ENCODE assay signal across 9 cellular contexts in genomic region chr1:192485692-192486436, GRCh38.
DNase-seq lines count a peak whose midpoint lies in the region; ATAC-seq, FAIRE-seq and TF ChIP-seq lines count a peak whose summit lies in the region.
"Had no signal": no experiment of that assay in that cellular context is flagged by ENCODE, and none has a peak within 500 bp of the region (broad histone marks: within the 10 kb centered on the region; RNA-seq: fewer than 3 reads in every experiment).

No MANE protein-coding gene starts in this region.

- WGBS in K562 (ENCODE audit: insufficient coverage, low coverage, missing lambda C conversion rate) = 0% methylated on average over 1 of the region's 1 CpG
- WGBS in thyroid gland, 2 donors = 39 to 45% methylated on average over 1 of the region's 1 CpG

- H3K9me1 ChIP-seq in K562 (ENCODE audit: control insufficient read depth, insufficient read depth, low read length) = no peaks in the 10 kb centered on the region

- TF ChIP-seq CTCF in K562 (IDR thresholded peaks at IDR 0.05 in 2 of 3, conservative IDR thresholded peaks at IDR 0.05 in 1 of 3; ENCODE audit: insufficient read depth in 2 of 3, low read depth in 1 of 3, low read length in 3 of 3) = no peak
- TF ChIP-seq CTCF in thyroid gland (IDR thresholded peaks at IDR 0.05) = no peak
- TF ChIP-seq CTCF in OCI-LY7 (conservative IDR thresholded peaks at IDR 0.05; ENCODE audit: low read length) = no peak

- no peak overlapping the region for H3K9ac ChIP-seq in K562 (ENCODE audit: insufficient read depth in 1 of 2, low read depth in 2 of 2, low read length in 2 of 2)

- H3K79me2 ChIP-seq in K562 (ENCODE audit: control insufficient read depth, insufficient read depth, low read length) (no peaks in the 10 kb centered on the region), OCI-LY7 (ENCODE audit: insufficient read depth, low read depth, low read length) (no peaks in the 10 kb centered on the region)

- no peak for TF ChIP-seq EP300 in K562 (IDR thresholded peaks at IDR 0.05; ENCODE audit: low read length)

- no peaks in the 10 kb centered on the region for H3K9me3 ChIP-seq in K562 (replicated peaks; ENCODE audit: control insufficient read depth, insufficient read depth, low read depth, low read length)
- H3K9me3 ChIP-seq in thyroid gland = no peaks in the 10 kb centered on the region
- no peaks in the 10 kb centered on the region for H3K9me3 ChIP-seq in OCI-LY7 (ENCODE audit: low read length)

- intact Hi-C loops in K562 (cut with micrococcal nuclease) = no loop called here
- intact Hi-C loops in thyroid gland (cut with DNase I) = no loop called here
- intact Hi-C loops in OCI-LY7 (cut with micrococcal nuclease; ENCODE audit: unreplicated experiment) = no loop called here

- H3K9me2 ChIP-seq in OCI-LY7 (ENCODE audit: insufficient read depth, low read length) = no peaks in the 10 kb centered on the region

- H3K4me1 ChIP-seq in K562 (replicated peaks in 1 of 2; ENCODE audit: control insufficient read depth in 2 of 2, insufficient read depth in 2 of 2, low read length in 2 of 2) (no peaks in the 10 kb centered on the region), thyroid gland (peaks cover 6 to 7% of the 10 kb centered on the region in 2 donors), OCI-LY7 (ENCODE audit: insufficient read depth, low read length, poor library complexity, severe bottlenecking) (no peaks in the 10 kb centered on the region)

- no peak overlapping the region for H3K4me2 ChIP-seq in K562 (ENCODE audit: insufficient read depth, low read length)
- no peak overlapping the region for H3K4me2 ChIP-seq in OCI-LY7 (ENCODE audit: low read length)

- H4K20me1 ChIP-seq in K562 (replicated peaks; ENCODE audit: control insufficient read depth, insufficient read depth, low read length) (no peaks in the 10 kb centered on the region), OCI-LY7 (ENCODE audit: insufficient read depth, low read length) (no peaks in the 10 kb centered on the region)

- TF ChIP-seq RAD21 in K562 (CRISPR knock-in tag; conservative IDR thresholded peaks at IDR 0.05 in 1 of 2, IDR thresholded peaks at IDR 0.05 in 1 of 2) = no peak

- FAIRE-seq in K562 (lab: Jason Lieb, UNC) = no peak
- FAIRE-seq in islet of Langerhans (lab: Jason Lieb, UNC) = peak; percentile 98
- FAIRE-seq: GM18507 had no signal

- POLR2A ChIA-PET in K562 (lab: Yijun Ruan, JAX) (no interaction called here), OCI-LY7 (lab: Charles Lee) (no interaction called here)

- CTCF ChIA-PET in K562 (lab: Yijun Ruan, JAX; ENCODE audit: low intra/inter-chr PET ratio) (no interaction called here), OCI-LY7 (lab: Charles Lee; ENCODE audit: unreplicated experiment) (no interaction called here)

- in situ Hi-C loops in K562 (cut with MboI) = no loop called here

- no peaks in the 10 kb centered on the region for H3K27me3 ChIP-seq in K562 (ENCODE audit: control insufficient read depth in 2 of 2, insufficient read depth in 2 of 2, low read length in 2 of 2)
- no peaks in the 10 kb centered on the region for H3K27me3 ChIP-seq in thyroid gland

- H3K36me3 ChIP-seq in K562 (ENCODE audit: control insufficient read depth, insufficient read depth, low read length) (no peaks in the 10 kb centered on the region), thyroid gland (no peaks in the 10 kb centered on the region), OCI-LY7 (ENCODE audit: insufficient read depth, low read length) (no peaks in the 10 kb centered on the region)

- H3K4me3 ChIP-seq in K562 (no peak overlapping the region), thyroid gland (replicated peaks in 1 of 3) (no peak overlapping the region), OCI-LY7 (ENCODE audit: low read depth, low read length, poor library complexity, severe bottlenecking) (no peak overlapping the region)

- H2AFZ ChIP-seq in K562 (ENCODE audit: low read depth, low read length) (no peak overlapping the region), OCI-LY7 (ENCODE audit: low read length) (no peak overlapping the region)

- BruUV-seq in K562 (replicated peaks; lab: Mats Ljungman, UMichigan) = no TSS peak
- no TSS peak for BruUV-seq in OCI-LY7 (replicated peaks; lab: Mats Ljungman, UMichigan)

- H3K27ac ChIP-seq in K562 (ENCODE audit: extremely low read depth, low read depth, low read length) = no peak overlapping the region
- H3K27ac ChIP-seq in thyroid gland = peak overlapping the region; percentile 42 to 83 (median 68)
- no peak overlapping the region for H3K27ac ChIP-seq in OCI-LY7 (ENCODE audit: low read depth, low read length, poor library complexity, severe bottlenecking)

- TF ChIP-seq POLR2A in K562 (conservative IDR thresholded peaks at IDR 0.05) (no peak), thyroid gland (IDR thresholded peaks at IDR 0.05) (no peak)

- peak; percentile 50 for DNase-seq in HPDE6-E6E7 (ENCODE audit: extremely low spot score)
- DNase-seq in K562 (ENCODE audit: extremely low read depth in 1 of 4, low spot score in 3 of 4) = no peak
- DNase-seq in thyroid gland = peak; percentile 88 to 89
- no peak for DNase-seq in NCI-H1436 treated with DMSO at 0.1 percent for 48 hours (lab: John Stamatoyannopoulos, UW)
- no peak for DNase-seq in activated T-cell treated with anti-CD3 and anti-CD28 coated beads for 4 hours
- no peak for DNase-seq in OCI-LY7 (ENCODE audit: low spot score)
- no peak for DNase-seq in NAMALWA (ENCODE audit: low spot score)

- no peak for ATAC-seq in K562

TF ChIP-seq in K562, 482 proteins besides CTCF, POLR2A, EP300 and RAD21:
- peak; percentile 29; the same call in 1 of the 2 replicates for TF ChIP-seq CEBPB (tag; IDR thresholded peaks at IDR 0.05)
- TF ChIP-seq CXXC5 (CRISPR knock-in tag; IDR thresholded peaks at IDR 0.05) = no peak
- no peak for TF ChIP-seq CEBPG (CRISPR knock-in tag; IDR thresholded peaks at IDR 0.05)
- TF ChIP-seq CEBPG (tag; conservative IDR thresholded peaks at IDR 0.05 in 1 of 2, IDR thresholded peaks at IDR 0.05 in 1 of 2) = peak; percentile 9 to 58; a peak in 2 of 4 replicates
- no peak for TF ChIP-seq NCOA4 (IDR thresholded peaks at IDR 0.05; ENCODE audit: partially characterized antibody)
- TF ChIP-seq HMGN3 (IDR thresholded peaks at IDR 0.05; ENCODE audit: borderline replicate concordance, extremely low read depth, insufficient read length, low read depth, low read length) = no peak

Comparison
In these comparisons a context has a peak if more than half of its experiments do, and no peak if none do; other contexts are left out.
1. DNase-seq: peak in HPDE6-E6E7 (single experiment) and thyroid gland (2 of 2); none in K562 (0 of 4), NCI-H1436 treated with DMSO at 0.1 percent for 48 hours (single experiment), activated T-cell treated with anti-CD3 and anti-CD28 coated beads for 4 hours (single experiment), OCI-LY7 (single experiment) and NAMALWA (single experiment).
2. H3K27ac ChIP-seq: peak in thyroid gland (3 of 3); none in K562 (single experiment) and OCI-LY7 (single experiment).